8 cellular contexts compared by ENCODE assay signal in genomic region chr12:47818701-47819543, GRCh38. TPM values are rescaled to one million over a fixed set of nuclear protein-coding genes. Genes with fewer than 3 reads are reported as not detected.
DNase-seq lines count a peak whose midpoint lies in the region; ATAC-seq and TF ChIP-seq lines count a peak whose summit lies in the region.

No MANE protein-coding gene starts in this region.

- intact Hi-C loops in left ventricle myocardium superior (cut with micrococcal nuclease), result no loop called here
- intact Hi-C loops in prostate gland (cut with DNase I), result no loop called here

- 4% methylated on average over 34 of the region's 49 CpGs for WGBS in prostate gland

- ATAC-seq in left ventricle myocardium superior (peak; percentile 34), HG03460 (IDR thresholded peaks at IDR 0.05; ENCODE audit: unreplicated experiment) (no peak)

- H3K79me2 ChIP-seq in OCI-LY1 (ENCODE audit: insufficient read depth, low read length), result peaks cover 33% of the 10 kb centered on the region

- H3K9ac ChIP-seq in OCI-LY1 (ENCODE audit: low read length) (peak overlapping the region; percentile 87), adipocyte (ENCODE audit: low read length) (peak overlapping the region; percentile 91)

- H3K4me3 ChIP-seq in OCI-LY1 (ENCODE audit: low read depth, low read length, poor library complexity, severe bottlenecking), result peak overlapping the region; percentile 96
- peak overlapping the region; percentile 86 for H3K4me3 ChIP-seq in adipocyte (ENCODE audit: low read length)
- H3K4me3 ChIP-seq in prostate gland, result peak overlapping the region; percentile 64 to 71

- peak; percentile 61 for DNase-seq in EH (ENCODE audit: low read depth)
- DNase-seq in HEK293T (ENCODE audit: extremely low spot score), result peak; percentile 31
- DNase-seq in adipocyte (ENCODE audit: low read depth), result peak; percentile 71
- DNase-seq in left ventricle myocardium superior, result peak; percentile 84
- no peak for DNase-seq in prostate gland (ENCODE audit: low spot score)
- DNase-seq in H4 (ENCODE audit: low spot score), result no peak

- TF ChIP-seq CTCF in OCI-LY1 (IDR thresholded peaks at IDR 0.05; ENCODE audit: low read length), result peak; percentile 33; the same call in 1 of the 2 replicates
- peak in 1 of 4 experiments; percentile 11 for TF ChIP-seq CTCF in prostate gland (IDR thresholded peaks at IDR 0.05)

- POLR2A ChIA-PET in HEK293T (lab: Yijun Ruan, JAX), result interaction anchor here (0.9 to 3.0 kb wide), 6 partner anchors 10 to 49 kb away, joined by 3 to 11 read pairs (median 4); no protein-coding TSS in a partner anchor

- H4K20me1 ChIP-seq in OCI-LY1 (ENCODE audit: insufficient read depth, low read length), result no peaks in the 10 kb centered on the region

- CTCF ChIA-PET in HEK293T (lab: Yijun Ruan, JAX), result interaction anchor here (1.0 to 2.5 kb wide), 3 partner anchors 11 to 17 kb away, joined by 3 to 8 read pairs (median 4); no protein-coding TSS in a partner anchor

- no peaks in the 10 kb centered on the region for H3K27me3 ChIP-seq in OCI-LY1 (ENCODE audit: insufficient read depth, low read length)
- no peaks in the 10 kb centered on the region for H3K27me3 ChIP-seq in adipocyte (replicated peaks; ENCODE audit: control insufficient read depth, insufficient read depth, low read length)
- H3K27me3 ChIP-seq in prostate gland (replicated peaks; ENCODE audit: insufficient read depth), result no peaks in the 10 kb centered on the region

- H3K36me3 ChIP-seq in OCI-LY1 (ENCODE audit: insufficient read depth, low read length), result peaks cover 10% of the 10 kb centered on the region; the same call in 1 of the 2 replicates
- peaks cover 9% of the 10 kb centered on the region for H3K36me3 ChIP-seq in adipocyte (ENCODE audit: control insufficient read depth, insufficient read depth, low read length, severe bottlenecking)
- no peaks in the 10 kb centered on the region for H3K36me3 ChIP-seq in prostate gland

- peak overlapping the region; percentile 70 for H3K4me2 ChIP-seq in OCI-LY1 (ENCODE audit: low read length)

- TF ChIP-seq POLR2A in prostate gland (IDR thresholded peaks at IDR 0.05), result peak; percentile 9

- no peaks in the 10 kb centered on the region for H3K9me3 ChIP-seq in OCI-LY1 (ENCODE audit: low read length)
- no peaks in the 10 kb centered on the region for H3K9me3 ChIP-seq in adipocyte (ENCODE audit: control insufficient read depth, low read length)
- H3K9me3 ChIP-seq in prostate gland, result no peaks in the 10 kb centered on the region

- no peaks in the 10 kb centered on the region for H3K9me2 ChIP-seq in OCI-LY1 (ENCODE audit: low read depth, low read length)

- H3F3A ChIP-seq in OCI-LY1 (ENCODE audit: insufficient read depth, low read length), result no peaks in the 10 kb centered on the region

- H3K4me1 ChIP-seq in OCI-LY1 (ENCODE audit: insufficient read depth, low read length, severe bottlenecking), result peaks cover 86% of the 10 kb centered on the region
- peaks cover 77% of the 10 kb centered on the region for H3K4me1 ChIP-seq in adipocyte (ENCODE audit: control insufficient read depth, insufficient read depth, low read length)
- H3K4me1 ChIP-seq in prostate gland (replicated peaks), result peaks cover 12% of the 10 kb centered on the region

- H2AFZ ChIP-seq in OCI-LY1 (ENCODE audit: low read length), result no peak overlapping the region

- H3K27ac ChIP-seq in OCI-LY1 (ENCODE audit: low read depth, low read length, poor library complexity, severe bottlenecking) (peak overlapping the region; percentile 98), prostate gland (peak overlapping the region; percentile 90)

TF ChIP-seq in HEK293T, 16 proteins besides CTCF, POLR2A, EP300 and RAD21:
- TF ChIP-seq SP1 (IDR thresholded peaks at IDR 0.05), result no peak
- TF ChIP-seq ARNT (IDR thresholded peaks at IDR 0.05), result no peak
- TF ChIP-seq HDGF (IDR thresholded peaks at IDR 0.05; ENCODE audit: borderline replicate concordance), result no peak
- no peak for TF ChIP-seq SUZ12 (IDR thresholded peaks at IDR 0.05)
- TF ChIP-seq LEF1 (IDR thresholded peaks at IDR 0.05; ENCODE audit: borderline replicate concordance), result no peak
- no peak for TF ChIP-seq ELF4 (IDR thresholded peaks at IDR 0.05)
- TF ChIP-seq FOXK2 (IDR thresholded peaks at IDR 0.05), result no peak
- TF ChIP-seq L3MBTL2 (conservative IDR thresholded peaks at IDR 0.05), result no peak
- TF ChIP-seq ZNF384 (IDR thresholded peaks at IDR 0.05), result no peak
- TF ChIP-seq FOXA1 (IDR thresholded peaks at IDR 0.05), result no peak
- no peak for TF ChIP-seq BHLHE40 (IDR thresholded peaks at IDR 0.05; ENCODE audit: borderline replicate concordance)
- no peak for TF ChIP-seq TARDBP (IDR thresholded peaks at IDR 0.05)
- TF ChIP-seq FOXM1 (IDR thresholded peaks at IDR 0.05; ENCODE audit: borderline replicate concordance), result no peak

RNA-seq across cellular contexts. Expression of gene HDAC7, which starts 0.8 kb away (rescaled TPM):
- total RNA-seq in left ventricle myocardium superior (35.4 TPM), prostate gland (10 to 100 TPM; 39.5 to 67.7 TPM)
- 10.0 and 13.7 TPM in 2 replicates for total RNA-seq in H4 (2014; rRNA removed; shearing (Covaris generic))

RNA-seq across cellular contexts. Expression of gene SLC48A1, which starts 45.9 kb away (rescaled TPM):
- total RNA-seq in left ventricle myocardium superior (23.7 TPM), prostate gland (10 to 100 TPM; 39.0 to 52.5 TPM)
- 11.9 and 14.0 TPM in 2 replicates for total RNA-seq in H4 (2014; rRNA removed; shearing (Covaris generic))

Comparison
In these comparisons a context has a peak if more than half of its experiments do, and no peak if none do; other contexts are left out.
1. DNase-seq: peak in EH (single experiment), HEK293T (single experiment), adipocyte (single experiment) and left ventricle myocardium superior (single experiment); none in prostate gland (single experiment) and H4 (single experiment).
2. Peak in every context shown above with its lines, with median percentiles within 50 percentile points of each other: H3K4me3 ChIP-seq.